Comparison of ENCODE assay signal across 11 cellular contexts in the genomic region with DNA sequence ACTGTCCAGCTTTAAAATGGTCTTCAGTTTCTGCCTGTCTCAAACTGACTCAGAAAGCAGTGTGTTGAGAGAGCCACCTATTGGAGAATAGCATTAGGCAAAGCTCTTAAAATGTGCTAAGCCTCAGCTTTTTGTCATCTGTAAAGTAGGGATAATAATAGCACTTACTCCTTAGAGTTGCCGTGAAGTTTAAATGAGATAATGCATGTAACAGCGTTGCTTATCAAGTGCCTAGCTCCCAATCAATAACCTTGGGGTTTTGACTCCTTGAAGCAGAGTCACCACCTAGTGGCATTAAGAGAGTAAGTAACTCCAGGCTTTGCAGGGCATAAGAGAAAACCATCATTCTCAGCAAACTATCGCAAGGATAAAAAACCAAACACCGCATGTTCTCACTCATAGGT.
DNase-seq lines count a peak whose midpoint lies in the region; ATAC-seq, FAIRE-seq and TF ChIP-seq lines count a peak whose summit lies in the region.
"Had no signal": no experiment of that assay in that cellular context is flagged by ENCODE, and none has a peak within 500 bp of the region (broad histone marks: within the 10 kb centered on the region; RNA-seq: fewer than 3 reads in every experiment).

No MANE protein-coding gene starts in this region.

- H3K27ac ChIP-seq in gastrocnemius medialis = no peak overlapping the region

- TF ChIP-seq CTCF in epithelial cell of proximal tubule (conservative IDR thresholded peaks at IDR 0.05; ENCODE audit: low read depth, low read length) (peak; percentile 42), gastrocnemius medialis (IDR thresholded peaks at IDR 0.05 in 4 of 5, conservative IDR thresholded peaks at IDR 0.05 in 1 of 5) (peak; percentile 12 to 44 (median 29))

- H3K4me3 ChIP-seq in epithelial cell of proximal tubule (ENCODE audit: low read depth, low read length) (no peak overlapping the region), gastrocnemius medialis (no peak overlapping the region)

- no peaks in the 10 kb centered on the region for H3K4me1 ChIP-seq in gastrocnemius medialis

- DNase-seq in NCI-H2171 treated with DMSO at 0.1 percent for 48 hours (lab: John Stamatoyannopoulos, UW) (peak; percentile 14), NCI-H2171 (lab: John Stamatoyannopoulos, UW) (no peak), NCI-H2227 treated with DMSO at 0.1 percent for 48 hours (lab: John Stamatoyannopoulos, UW) (peak; percentile 28), epithelial cell of proximal tubule (ENCODE audit: low read depth) (no peak), gastrocnemius medialis (no peak), frontal cortex (ENCODE audit: low spot score in 2 of 2) (no peak), KBM-7 (no peak)
- DNase-seq: activated T-cell treated with anti-CD3 and anti-CD28 coated beads, Interleukin-2, amount 50 U/mL, for 4 hours; effector CD4-positive, alpha-beta T cell; naive thymus-derived CD8-positive, alpha-beta T cell had no signal

- H3K36me3 ChIP-seq in gastrocnemius medialis = no peaks in the 10 kb centered on the region

- no peak for FAIRE-seq in frontal cortex (lab: Jason Lieb, UNC)

- intact Hi-C loops in gastrocnemius medialis (cut with DNase I; ENCODE audit: low total_unique reads) = loop anchor here (5.0 kb wide), 1 partner anchor 80 kb away; no protein-coding TSS in a partner anchor

- no peaks in the 10 kb centered on the region for H3K27me3 ChIP-seq in gastrocnemius medialis

- in situ Hi-C loops in gastrocnemius medialis (cut with MboI; ENCODE audit: low sequenced_read_pairs in 4 of 4) = no loop called here
- in situ Hi-C loops in KBM-7 (cut with MboI; ENCODE audit: low pct_unique_long_range_greater_than_20kb, low sequenced_read_pairs) = no loop called here

- no peaks in the 10 kb centered on the region for H3K9me3 ChIP-seq in gastrocnemius medialis

- no peak for TF ChIP-seq POLR2A in gastrocnemius medialis (IDR thresholded peaks at IDR 0.05)

- peak in 1 of 2 donors; percentile 46 for ATAC-seq in gastrocnemius medialis
- ATAC-seq in GM19328 (IDR thresholded peaks at IDR 0.05; ENCODE audit: unreplicated experiment) = no peak
- ATAC-seq: activated T-cell treated with anti-CD3 and anti-CD28 coated beads, Interleukin-2, amount 50 U/mL, for 4 hours; naive thymus-derived CD8-positive, alpha-beta T cell had no signal

Comparison
In these comparisons a context has a peak if more than half of its experiments do, and no peak if none do; other contexts are left out.
1. DNase-seq: peak in NCI-H2171 treated with DMSO at 0.1 percent for 48 hours (single experiment) and NCI-H2227 treated with DMSO at 0.1 percent for 48 hours (single experiment); none in NCI-H2171 (single experiment), epithelial cell of proximal tubule (single experiment), gastrocnemius medialis (0 of 2), frontal cortex (0 of 2) and KBM-7 (single experiment).